ENCODE assay signal across 1 cellular context in genomic region chr22:18067548-18068341, GRCh38.
TF ChIP-seq lines count a peak whose summit lies in the region.

No MANE protein-coding gene starts in this region.

TF ChIP-seq in IMR-90, 13 proteins besides CTCF, POLR2A, EP300 and RAD21:
- TF ChIP-seq, protein P1, sequence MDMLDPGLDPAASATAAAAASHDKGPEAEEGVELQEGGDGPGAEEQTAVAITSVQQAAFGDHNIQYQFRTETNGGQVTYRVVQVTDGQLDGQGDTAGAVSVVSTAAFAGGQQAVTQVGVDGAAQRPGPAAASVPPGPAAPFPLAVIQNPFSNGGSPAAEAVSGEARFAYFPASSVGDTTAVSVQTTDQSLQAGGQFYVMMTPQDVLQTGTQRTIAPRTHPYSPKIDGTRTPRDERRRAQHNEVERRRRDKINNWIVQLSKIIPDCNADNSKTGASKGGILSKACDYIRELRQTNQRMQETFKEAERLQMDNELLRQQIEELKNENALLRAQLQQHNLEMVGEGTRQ (IDR thresholded peaks at IDR 0.05; ENCODE audit: low read depth, low read length) = no peak
- TF ChIP-seq ELK1 (IDR thresholded peaks at IDR 0.05; ENCODE audit: borderline replicate concordance, low read depth, low read length) (no peak), CHD1 (IDR thresholded peaks at IDR 0.05; ENCODE audit: low read depth, low read length) (no peak), FOS (IDR thresholded peaks at IDR 0.05; ENCODE audit: low read depth, low read length) (no peak), NFE2L2 (IDR thresholded peaks at IDR 0.05; ENCODE audit: low read depth, low read length) (no peak), MXI1 (IDR thresholded peaks at IDR 0.05; ENCODE audit: borderline replicate concordance, low read depth, low read length) (no peak), CEBPB (IDR thresholded peaks at IDR 0.05; ENCODE audit: low read depth, low read length) (no peak)
TF ChIP-seq in IMR-90: peak in this region for 0.
